In genomic region chr6:56954389-56955170, GRCh38 we compare ENCODE assay signal across 8 cellular contexts. TPM values are rescaled to one million over a fixed set of nuclear protein-coding genes. Genes with fewer than 3 reads are reported as not detected.
A peak's percentile ranks its signal among the peaks of the same experiment; 100 is the strongest.
DNase-seq lines count a peak whose midpoint lies in the region; ATAC-seq and TF ChIP-seq lines count a peak whose summit lies in the region.

A gene with protein sequence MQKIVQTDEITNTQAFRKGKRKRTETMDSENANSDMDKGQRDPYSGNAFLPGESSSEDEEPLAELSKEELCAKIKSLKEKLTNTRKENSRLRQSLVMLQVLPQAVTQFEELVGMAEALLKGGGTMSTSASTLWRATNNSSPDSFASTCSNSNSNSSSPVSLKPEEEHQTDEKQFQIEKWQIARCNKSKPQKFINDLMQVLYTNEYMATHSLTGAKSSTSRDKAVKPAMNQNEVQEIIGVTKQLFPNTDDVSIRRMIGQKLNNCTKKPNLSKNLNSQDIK (plus strand): TSS chr6:56955107. CDS start chr6:56981811, 26,704 bp downstream.

- peaks cover 18% of the 10 kb centered on the region for H3K4me1 Mint-ChIP-seq in T-helper 2 cell treated with Interferon-gamma antibody and Interleukin-4, amounts not matched to agents 5 μg/mL and 100 μg/mL, for 36 hours (ENCODE audit: low read depth)

- peak; percentile 34 for ATAC-seq in GM21786 (IDR thresholded peaks at IDR 0.05; ENCODE audit: unreplicated experiment)

- no peaks in the 10 kb centered on the region for H3K9me3 Mint-ChIP-seq in T-helper 2 cell treated with Interferon-gamma antibody and Interleukin-4, amounts not matched to agents 5 μg/mL and 100 μg/mL, for 36 hours

- H3K9me3 ChIP-seq in liver (ENCODE audit: control insufficient read depth in 4 of 4, low read length in 3 of 4): no peaks in the 10 kb centered on the region

- no peak for TF ChIP-seq CTCF in liver (IDR thresholded peaks at IDR 0.05; ENCODE audit: low read depth, low read length, missing input control)

- WGBS in liver: 3% methylated on average over 111 of the region's 111 CpGs

- TF ChIP-seq RAD21 in liver (IDR thresholded peaks at IDR 0.05): no peak

- H3K27me3 Mint-ChIP-seq in T-helper 2 cell treated with Interferon-gamma antibody and Interleukin-4, amounts not matched to agents 5 μg/mL and 100 μg/mL, for 36 hours (ENCODE audit: low read depth): peaks cover 70% of the 10 kb centered on the region

- H3K4me3 ChIP-seq in Jurkat, Clone E6-1 (ENCODE audit: low read length): peak within 1 kb of the TSS; percentile 66
- peak within 1 kb of the TSS; percentile 42 to 80 (median 44) for H3K4me3 ChIP-seq in liver (ENCODE audit: low read depth in 1 of 3, low read length in 3 of 3)

- peaks cover 0 to 14% (median 6%) of the 10 kb centered on the region in 4 donors for H3K27me3 ChIP-seq in liver (ENCODE audit: control insufficient read depth in 4 of 4, insufficient read depth in 4 of 4, low read length in 3 of 4)

- H3K36me3 Mint-ChIP-seq in T-helper 2 cell treated with Interferon-gamma antibody and Interleukin-4, amounts not matched to agents 5 μg/mL and 100 μg/mL, for 36 hours (ENCODE audit: low read depth): no peaks in the 10 kb centered on the region

- no peak within 1 kb of the TSS for H3K27ac ChIP-seq in liver (ENCODE audit: low read depth in 1 of 2, low read length in 2 of 2)

- H3K36me3 ChIP-seq in liver (ENCODE audit: control insufficient read depth in 4 of 4, insufficient read depth in 3 of 4, low read depth in 1 of 4, low read length in 3 of 4): no peaks in the 10 kb centered on the region

- H3K9ac ChIP-seq in liver (ENCODE audit: low read depth in 1 of 2, low read length in 2 of 2): peak within 1 kb of the TSS in 1 of 2 donors; percentile 45

- DNase-seq in NCI-H524 (lab: John Stamatoyannopoulos, UW): peak; percentile 35 to 68
- no peak for DNase-seq in NCI-H524 treated with DMSO at 0.1 percent for 48 hours (lab: John Stamatoyannopoulos, UW)
- DNase-seq in Jurkat, Clone E6-1 (ENCODE audit: low read depth, low spot score): peak; percentile 41
- peak; percentile 40 for DNase-seq in T-helper 2 cell treated with Interferon-gamma antibody and Interleukin-4, amounts not matched to agents 5 μg/mL and 100 μg/mL, for 36 hours (ENCODE audit: low spot score)
- DNase-seq in dedifferentiated amniotic fluid mesenchymal stem cell (ENCODE audit: extremely low spot score): peak; percentile 75
- peak; percentile 38 to 56 for DNase-seq in stimulated activated CD4-positive, alpha-beta T cell treated with anti-CD3 and anti-CD28 coated beads, Interleukin-4, amount 100 ng/mL, for 4 hours

- peak within 1 kb of the TSS; percentile 91 for H3K4me3 Mint-ChIP-seq in T-helper 2 cell treated with Interferon-gamma antibody and Interleukin-4, amounts not matched to agents 5 μg/mL and 100 μg/mL, for 36 hours

- H3K4me1 ChIP-seq in liver (ENCODE audit: control insufficient read depth in 4 of 4, insufficient read depth in 4 of 4, low read length in 3 of 4): peaks cover 9 to 18% (median 14%) of the 10 kb centered on the region in 4 donors

- peak within 1 kb of the TSS; percentile 80 for H3K27ac Mint-ChIP-seq in T-helper 2 cell treated with Interferon-gamma antibody and Interleukin-4, amounts not matched to agents 5 μg/mL and 100 μg/mL, for 36 hours

TF ChIP-seq in liver, 16 proteins besides CTCF, POLR2A, EP300 and RAD21:
- TF ChIP-seq ZBTB33 (IDR thresholded peaks at IDR 0.05): no peak
- no peak for TF ChIP-seq NR2F2 (IDR thresholded peaks at IDR 0.05)
- no peak for TF ChIP-seq RXRA (IDR thresholded peaks at IDR 0.05)
- TF ChIP-seq SP1 (IDR thresholded peaks at IDR 0.05): no peak
- TF ChIP-seq TAF1 (conservative IDR thresholded peaks at IDR 0.05): no peak
- TF ChIP-seq, protein P1, sequence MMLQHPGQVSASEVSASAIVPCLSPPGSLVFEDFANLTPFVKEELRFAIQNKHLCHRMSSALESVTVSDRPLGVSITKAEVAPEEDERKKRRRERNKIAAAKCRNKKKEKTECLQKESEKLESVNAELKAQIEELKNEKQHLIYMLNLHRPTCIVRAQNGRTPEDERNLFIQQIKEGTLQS (IDR thresholded peaks at IDR 0.05): no peak
- no peak for TF ChIP-seq FOXA1 (IDR thresholded peaks at IDR 0.05)
- no peak for TF ChIP-seq EGR1 (IDR thresholded peaks at IDR 0.05; ENCODE audit: low read depth in 2 of 2)
- TF ChIP-seq FOXA2 (IDR thresholded peaks at IDR 0.05): no peak
- no peak for TF ChIP-seq HNF4G (IDR thresholded peaks at IDR 0.05)
- no peak for TF ChIP-seq YY1 (IDR thresholded peaks at IDR 0.05)
- TF ChIP-seq, protein P2, sequence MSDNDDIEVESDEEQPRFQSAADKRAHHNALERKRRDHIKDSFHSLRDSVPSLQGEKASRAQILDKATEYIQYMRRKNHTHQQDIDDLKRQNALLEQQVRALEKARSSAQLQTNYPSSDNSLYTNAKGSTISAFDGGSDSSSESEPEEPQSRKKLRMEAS (IDR thresholded peaks at IDR 0.05): no peak
TF ChIP-seq in liver: peak in this region for 0.

RNA-seq across cellular contexts. Expression of the gene that starts here (rescaled TPM):
- polyA plus RNA-seq in Jurkat, Clone E6-1 (2012; ENCODE audit: insufficient read depth, insufficient read length): 3.2 TPM
- under 1 TPM; under 0.01 to 0.14 TPM for total RNA-seq in liver
- polyA plus RNA-seq in liver: under 1 TPM in 1 of 2 donors, not detected in 1; 0.03 TPM
